In the genomic region with DNA sequence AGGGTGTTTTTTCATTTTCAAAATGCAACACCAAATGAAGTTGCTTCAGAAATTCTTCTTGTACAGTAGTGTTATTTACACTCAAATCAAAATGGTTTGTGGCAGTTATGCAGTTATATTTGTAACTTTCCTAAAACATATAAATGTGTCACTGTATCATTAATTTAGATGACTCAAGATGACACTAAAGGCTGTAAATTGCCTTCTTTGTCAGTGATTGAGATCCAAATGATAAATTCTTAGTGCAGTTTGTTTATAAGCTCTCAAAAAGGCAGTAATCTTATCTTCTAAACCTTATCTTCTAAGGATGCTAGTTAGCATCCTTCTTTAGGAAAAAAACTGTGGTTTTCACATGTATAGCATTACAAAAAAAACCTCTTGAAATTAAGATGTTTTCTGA, we compare ENCODE assay signal across 17 cellular contexts.
"Had no signal": no experiment of that assay in that cellular context is flagged by ENCODE, and none has a peak within 500 bp of the region (broad histone marks: within the 10 kb centered on the region; RNA-seq: fewer than 3 reads in every experiment).

No MANE protein-coding gene starts in this region.

- H3K9ac ChIP-seq: neural progenitor cell had no signal

- H3K4me2 ChIP-seq: neural progenitor cell, smooth muscle cell had no signal

- DNase-seq: cortex of kidney; gastrocnemius medialis; left ventricle myocardium superior; lower lobe of right lung; naive thymus-derived CD8-positive, alpha-beta T cell; stimulated activated CD4-positive, alpha-beta T cell treated with anti-CD3 and anti-CD28 coated beads, Interleukin-12 subunit alpha, Interleukin-12 subunit beta, amount 100 ng/mL, for 4 hours; stimulated activated CD4-positive, alpha-beta T cell treated with anti-CD3 and anti-CD28 coated beads, Interleukin-4, amount 100 ng/mL, for 1 hour; stimulated activated naive CD4-positive, alpha-beta T cell treated with Interleukin-2 at 50 U/mL for 16 hours; stomach; thyroid gland had no signal

- H3K4me3 ChIP-seq: gastrocnemius medialis, lower lobe of right lung, neural progenitor cell, prostate gland, right atrium auricular region, smooth muscle cell, stomach, thyroid gland had no signal

- H3K27me3 ChIP-seq: gastrocnemius medialis, neural progenitor cell, right atrium auricular region, stomach, thyroid gland had no signal

- H2AFZ ChIP-seq: neural progenitor cell had no signal

- H3K4me1 ChIP-seq: lower lobe of right lung, prostate gland, thyroid gland had no signal

- H3K4me3 Mint-ChIP-seq: neural progenitor cell had no signal

- H3K27ac ChIP-seq: gastrocnemius medialis, lower lobe of right lung, neural progenitor cell, prostate gland, right atrium auricular region, stomach, thyroid gland had no signal

- H3K9me3 ChIP-seq: gastrocnemius medialis, lower lobe of right lung, prostate gland, right atrium auricular region, stomach, thyroid gland had no signal

- FAIRE-seq: keratinocyte had no signal

- ATAC-seq: gastrocnemius medialis; left ventricle myocardium superior; lower lobe of right lung; naive thymus-derived CD8-positive, alpha-beta T cell; sciatic nerve had no signal

- H3K27ac Mint-ChIP-seq: neural progenitor cell had no signal

- H3K36me3 ChIP-seq: gastrocnemius medialis, lower lobe of right lung, neural progenitor cell, prostate gland, right atrium auricular region, stomach, thyroid gland had no signal

- H3K27me3 Mint-ChIP-seq: effector memory CD8-positive, alpha-beta T cell; naive thymus-derived CD8-positive, alpha-beta T cell had no signal
